8 cellular contexts compared by ENCODE assay signal in genomic region chr9:137421838-137422667, GRCh38. TPM values are rescaled to one million over a fixed set of nuclear protein-coding genes. Genes with fewer than 3 reads are reported as not detected.
A peak's percentile ranks its signal among the peaks of the same experiment; 100 is the strongest.
DNase-seq lines count a peak whose midpoint lies in the region; ATAC-seq and TF ChIP-seq lines count a peak whose summit lies in the region.

No MANE protein-coding gene starts in this region.

- H3K27me3 Mint-ChIP-seq in T-helper 1 cell treated with Interleukin-12 subunit alpha and Interleukin-12 subunit beta and Interleukin-4 antibody, amounts not matched to agents 30 μg/mL and 1 μg/mL, for 36 hours (ENCODE audit: low read depth): peaks cover 6% of the 10 kb centered on the region
- H3K27me3 Mint-ChIP-seq in activated CD8-positive, alpha-beta T cell treated with anti-CD3 and anti-CD28 coated beads for 36 hours: no peaks in the 10 kb centered on the region

- POLR2A ChIA-PET in activated CD8-positive, alpha-beta T cell treated with anti-CD3 and anti-CD28 coated beads for 36 hours (lab: Charles Lee): interaction anchor here (1.0 to 3.2 kb wide), 9 partner anchors 9 to 114 kb away, joined by 3 to 10 read pairs (median 6); no protein-coding TSS in a partner anchor

- H3K9me3 Mint-ChIP-seq in T-helper 1 cell treated with Interleukin-12 subunit alpha and Interleukin-12 subunit beta and Interleukin-4 antibody, amounts not matched to agents 30 μg/mL and 1 μg/mL, for 36 hours: no peaks in the 10 kb centered on the region
- no peaks in the 10 kb centered on the region for H3K9me3 Mint-ChIP-seq in activated CD8-positive, alpha-beta T cell treated with anti-CD3 and anti-CD28 coated beads for 36 hours

- H3K36me3 Mint-ChIP-seq in T-helper 1 cell treated with Interleukin-12 subunit alpha and Interleukin-12 subunit beta and Interleukin-4 antibody, amounts not matched to agents 30 μg/mL and 1 μg/mL, for 36 hours (ENCODE audit: low read depth): no peaks in the 10 kb centered on the region
- peaks cover 2% of the 10 kb centered on the region for H3K36me3 Mint-ChIP-seq in activated CD8-positive, alpha-beta T cell treated with anti-CD3 and anti-CD28 coated beads for 36 hours (ENCODE audit: low read depth)

- no peaks in the 10 kb centered on the region for H3K36me3 ChIP-seq in iPS-15b (ENCODE audit: control insufficient read depth, insufficient read depth, low read length)
- no peaks in the 10 kb centered on the region for H3K36me3 ChIP-seq in subcutaneous abdominal adipose tissue (ENCODE audit: control insufficient read depth in 5 of 5, insufficient read depth in 5 of 5, low read length in 5 of 5)

- H3K27me3 ChIP-seq in iPS-15b (ENCODE audit: control insufficient read depth, insufficient read depth, low read length) (peaks cover 3% of the 10 kb centered on the region), subcutaneous abdominal adipose tissue (ENCODE audit: control insufficient read depth in 5 of 5, insufficient read depth in 4 of 5, low read length in 5 of 5) (no peaks in the 10 kb centered on the region)

- TF ChIP-seq CTCF in activated CD8-positive, alpha-beta T cell treated with anti-CD3 and anti-CD28 coated beads for 36 hours (IDR thresholded peaks at IDR 0.05): no peak

- H3K9me3 ChIP-seq in iPS-15b (ENCODE audit: control insufficient read depth, insufficient read depth, low read length) (no peaks in the 10 kb centered on the region), subcutaneous abdominal adipose tissue (ENCODE audit: control insufficient read depth in 5 of 5, low read length in 5 of 5) (no peaks in the 10 kb centered on the region)

- intact Hi-C loops in activated CD8-positive, alpha-beta T cell treated with anti-CD3 and anti-CD28 coated beads for 36 hours (cut with micrococcal nuclease): no loop called here

- H3K4me3 ChIP-seq in iPS-15b (ENCODE audit: low read depth, low read length) (peak overlapping the region; percentile 75), subcutaneous abdominal adipose tissue (ENCODE audit: low read depth in 1 of 5, low read length in 5 of 5) (peak overlapping the region; percentile 65 to 92 (median 82))

- H3K4me1 Mint-ChIP-seq in T-helper 1 cell treated with Interleukin-12 subunit alpha and Interleukin-12 subunit beta and Interleukin-4 antibody, amounts not matched to agents 30 μg/mL and 1 μg/mL, for 36 hours (ENCODE audit: low read depth): peaks cover 6% of the 10 kb centered on the region
- H3K4me1 Mint-ChIP-seq in activated CD8-positive, alpha-beta T cell treated with anti-CD3 and anti-CD28 coated beads for 36 hours (ENCODE audit: low read depth): peaks cover 9% of the 10 kb centered on the region

- H3K27ac ChIP-seq in subcutaneous abdominal adipose tissue (ENCODE audit: low read depth, low read length): peak overlapping the region; percentile 37

- CTCF ChIA-PET in activated CD8-positive, alpha-beta T cell treated with anti-CD3 and anti-CD28 coated beads for 36 hours (lab: Charles Lee): interaction anchor here (0.8 to 2.4 kb wide), 9 partner anchors 10 to 105 kb away, joined by 3 to 9 read pairs (median 3); no protein-coding TSS in a partner anchor

- H3K9ac ChIP-seq in iPS-15b (ENCODE audit: low read depth, low read length): peak overlapping the region; percentile 54
- H3K9ac ChIP-seq in subcutaneous abdominal adipose tissue (ENCODE audit: low read length in 5 of 5): peak overlapping the region; percentile 63 to 84 (median 77)

- peak overlapping the region; percentile 87 for H3K4me3 Mint-ChIP-seq in T-helper 1 cell treated with Interleukin-12 subunit alpha and Interleukin-12 subunit beta and Interleukin-4 antibody, amounts not matched to agents 30 μg/mL and 1 μg/mL, for 36 hours
- peak overlapping the region; percentile 79 for H3K4me3 Mint-ChIP-seq in activated CD8-positive, alpha-beta T cell treated with anti-CD3 and anti-CD28 coated beads for 36 hours

- H3K4me1 ChIP-seq in iPS-15b (ENCODE audit: control insufficient read depth, insufficient read depth, low read length) (no peaks in the 10 kb centered on the region), subcutaneous abdominal adipose tissue (ENCODE audit: control insufficient read depth in 5 of 5, insufficient read depth in 5 of 5, low read length in 5 of 5) (peaks cover 3 to 38% (median 32%) of the 10 kb centered on the region in 5 donors)

- H3K27ac Mint-ChIP-seq in T-helper 1 cell treated with Interleukin-12 subunit alpha and Interleukin-12 subunit beta and Interleukin-4 antibody, amounts not matched to agents 30 μg/mL and 1 μg/mL, for 36 hours: peak overlapping the region; percentile 63
- peak overlapping the region; percentile 50 for H3K27ac Mint-ChIP-seq in activated CD8-positive, alpha-beta T cell treated with anti-CD3 and anti-CD28 coated beads for 36 hours

- DNase-seq in T-helper 1 cell (no peak), anterior cingulate cortex (lab: John Stamatoyannopoulos, UW) (no peak), NCI-H526 treated with DMSO at 0.1 percent for 48 hours (lab: John Stamatoyannopoulos, UW) (no peak), HuH-7.5 (ENCODE audit: low spot score) (no peak)
- no peak for DNase-seq in activated CD8-positive, alpha-beta T cell treated with anti-CD3 and anti-CD28 coated beads for 36 hours

- no peak for ATAC-seq in activated CD8-positive, alpha-beta T cell treated with anti-CD3 and anti-CD28 coated beads for 36 hours

RNA-seq across cellular contexts. Expression of gene EXD3, which starts 0.9 kb away (rescaled TPM):
- total RNA-seq in activated CD8-positive, alpha-beta T cell treated with anti-CD3 and anti-CD28 coated beads for 36 hours: 1 to 10 TPM; 8.1 to 9.0 TPM

RNA-seq across cellular contexts. Expression of gene NOXA1, which starts 1.1 kb away (rescaled TPM):
- total RNA-seq in activated CD8-positive, alpha-beta T cell treated with anti-CD3 and anti-CD28 coated beads for 36 hours: under 1 TPM; 0.72 to 0.95 TPM

RNA-seq across cellular contexts. Expression of gene ENTPD8, which starts 19.1 kb away (rescaled TPM):
- total RNA-seq in activated CD8-positive, alpha-beta T cell treated with anti-CD3 and anti-CD28 coated beads for 36 hours: not detected

RNA-seq across cellular contexts. Expression of gene NSMF, which starts 37.1 kb away (rescaled TPM):
- total RNA-seq in activated CD8-positive, alpha-beta T cell treated with anti-CD3 and anti-CD28 coated beads for 36 hours: 100 to 1,000 TPM; 112 to 116 TPM
